ENCODE assay signal across 21 cellular contexts in the genomic region with DNA sequence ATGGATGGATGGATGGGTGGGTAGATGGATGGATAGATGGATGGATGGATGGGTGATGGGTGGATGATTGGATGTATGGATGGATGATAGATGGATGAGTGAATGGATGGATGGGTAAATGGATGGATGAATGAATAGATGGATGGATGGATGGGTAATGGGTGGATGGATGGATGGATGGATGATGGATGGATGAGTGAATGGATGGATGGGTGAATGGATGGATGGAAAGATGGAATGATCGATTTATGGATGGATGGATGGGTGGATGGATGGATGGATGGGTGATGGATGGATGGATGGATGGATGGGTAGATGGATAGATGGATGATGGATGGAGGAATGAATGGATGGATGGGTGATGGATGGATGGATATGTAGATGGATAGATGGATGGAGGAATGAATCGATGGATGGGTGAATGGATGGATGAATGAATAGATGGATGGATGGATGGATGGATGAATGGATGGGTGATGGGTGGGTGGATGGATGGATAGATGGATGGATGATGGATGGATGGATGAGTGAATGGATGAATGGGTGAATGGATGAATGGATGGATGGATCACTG.
DNase-seq lines count a peak whose midpoint lies in the region; ATAC-seq, FAIRE-seq and TF ChIP-seq lines count a peak whose summit lies in the region.
"Had no signal": no experiment of that assay in that cellular context is flagged by ENCODE, and none has a peak within 500 bp of the region (broad histone marks: within the 10 kb centered on the region; RNA-seq: fewer than 3 reads in every experiment).

No MANE protein-coding gene starts in this region.

- H3K27me3 ChIP-seq in BLaER1 (0 out of 2 replicates have a peak, but pooled peaks cover 3% of the 10 kb centered on the region), endothelial cell of umbilical vein (ENCODE audit: control insufficient read depth in 2 of 2, insufficient read depth in 2 of 2, low read length in 2 of 2) (no peaks in the 10 kb centered on the region)

- H3K79me2 ChIP-seq in endothelial cell of umbilical vein (ENCODE audit: control insufficient read depth, insufficient read depth, low read length) = no peaks in the 10 kb centered on the region

- H3K27ac ChIP-seq in BLaER1 (no peak overlapping the region), HEK293 (ENCODE audit: extremely low read depth, low read depth, low read length) (no peak overlapping the region), endothelial cell of umbilical vein (ENCODE audit: insufficient read depth, low read depth, low read length) (no peak overlapping the region)
- H3K27ac ChIP-seq: GM23248, HL-60 had no signal

- H3K9ac ChIP-seq in BLaER1 (no peak overlapping the region), endothelial cell of umbilical vein (replicated peaks; ENCODE audit: extremely low read depth, insufficient read depth, low read length) (no peak overlapping the region)
- H3K9ac ChIP-seq: GM23248 had no signal

- H3K36me3 Mint-ChIP-seq in activated T-helper 1 cell treated with anti-CD3 and anti-CD28 coated beads, Interleukin-12 subunit alpha, Interleukin-12 subunit beta, Interleukin-2, Interleukin-4 antibody, amounts not matched to agents 30 ng/mL and 10 ng/mL and 1 ng/mL, durations not matched to agents 14 hours and 24 hours and 36 hours (ENCODE audit: low read depth) = peaks cover under 1% of the 10 kb centered on the region
- peaks cover 2 to 9% of the 10 kb centered on the region in 2 donors for H3K36me3 Mint-ChIP-seq in stimulated activated naive B cell treated with anti-CD40 and anti-IgM and Interleukin-4, amounts not matched to agents 10 μg/mL and 1 μg/mL and 100 μg/mL, for 72 hours
- H3K36me3 Mint-ChIP-seq in stimulated activated effector memory CD8-positive, alpha-beta T cell treated with anti-CD3 and anti-CD28 coated beads, Interleukin-12 subunit alpha, Interleukin-12 subunit beta, amount 100 ng/mL, for 72 hours = no peaks in the 10 kb centered on the region

- no TSS peak for BruUV-seq in endothelial cell of umbilical vein (replicated peaks; lab: Mats Ljungman, UMichigan)

- H3K9me1 ChIP-seq in endothelial cell of umbilical vein (replicated peaks; ENCODE audit: control insufficient read depth, extremely low read depth, insufficient read depth, low read length) = no peaks in the 10 kb centered on the region

- ATAC-seq in omental fat pad (ENCODE audit: low FRiP score) = no peak
- ATAC-seq in stimulated activated naive B cell treated with anti-CD40 and anti-IgM and Interleukin-4, amounts not matched to agents 10 μg/mL and 1 μg/mL and 100 μg/mL, for 72 hours (replicated peaks) = no peak
- ATAC-seq in stimulated activated effector memory CD8-positive, alpha-beta T cell treated with anti-CD3 and anti-CD28 coated beads, Interleukin-12 subunit alpha, Interleukin-12 subunit beta, amount 100 ng/mL, for 72 hours = no peak
- ATAC-seq: HCT116 had no signal

- H3K4me3 ChIP-seq in BLaER1 = no peak overlapping the region
- no peak overlapping the region for H3K4me3 ChIP-seq in HEK293 (ENCODE audit: low read depth, low read length)
- H3K4me3 ChIP-seq in endothelial cell of umbilical vein (replicated peaks in 1 of 3; ENCODE audit: insufficient read depth in 1 of 3, low read depth in 1 of 3, low read length in 3 of 3) = no peak overlapping the region
- H3K4me3 ChIP-seq: GM23248 had no signal

- POLR2A ChIA-PET in HEK293 (lab: Yijun Ruan, JAX) (no interaction called here), endothelial cell of umbilical vein (lab: Charles Lee) (no interaction called here)

- H3K36me3 ChIP-seq in BLaER1 (no peaks in the 10 kb centered on the region), HEK293 (ENCODE audit: control insufficient read depth in 2 of 2, insufficient read depth in 1 of 2, low read length in 2 of 2) (no peaks in the 10 kb centered on the region), endothelial cell of umbilical vein (ENCODE audit: control insufficient read depth in 2 of 2, extremely low read depth in 1 of 2, insufficient read depth in 2 of 2, low read length in 2 of 2) (no peaks in the 10 kb centered on the region)

- H3K4me2 ChIP-seq in BLaER1 = peak overlapping the region; percentile 91
- H3K4me2 ChIP-seq in endothelial cell of umbilical vein (ENCODE audit: insufficient read depth, low read length) = no peak overlapping the region

- dilution Hi-C loops in endothelial cell of umbilical vein (cut with MboI; ENCODE audit: extremely low pct_ligation_motif_present, low sequenced_read_pairs) = no loop called here

- H2AFZ ChIP-seq in endothelial cell of umbilical vein (ENCODE audit: low read depth, low read length) = no peak overlapping the region
- H2AFZ ChIP-seq: GM23248 had no signal

- H3K27ac Mint-ChIP-seq in activated T-helper 1 cell treated with anti-CD3 and anti-CD28 coated beads, Interleukin-12 subunit alpha, Interleukin-12 subunit beta, Interleukin-2, Interleukin-4 antibody, amounts not matched to agents 30 ng/mL and 10 ng/mL and 1 ng/mL, durations not matched to agents 14 hours and 24 hours and 36 hours = peak overlapping the region; percentile 9
- no peak overlapping the region for H3K27ac Mint-ChIP-seq in stimulated activated naive B cell treated with anti-CD40 and anti-IgM and Interleukin-4, amounts not matched to agents 10 μg/mL and 1 μg/mL and 100 μg/mL, for 72 hours
- H3K27ac Mint-ChIP-seq in stimulated activated effector memory CD8-positive, alpha-beta T cell treated with anti-CD3 and anti-CD28 coated beads, Interleukin-12 subunit alpha, Interleukin-12 subunit beta, amount 100 ng/mL, for 72 hours = no peak overlapping the region
- H3K27ac Mint-ChIP-seq: CD4-positive, alpha-beta T cell had no signal

- TF ChIP-seq POLR2A in endothelial cell of umbilical vein (IDR thresholded peaks at IDR 0.05; ENCODE audit: low read depth, low read length) = no peak

- peaks cover 30% of the 10 kb centered on the region for H3K9me3 Mint-ChIP-seq in activated T-helper 1 cell treated with anti-CD3 and anti-CD28 coated beads, Interleukin-12 subunit alpha, Interleukin-12 subunit beta, Interleukin-2, Interleukin-4 antibody, amounts not matched to agents 30 ng/mL and 10 ng/mL and 1 ng/mL, durations not matched to agents 14 hours and 24 hours and 36 hours
- peaks cover 20 to 25% of the 10 kb centered on the region in 2 donors for H3K9me3 Mint-ChIP-seq in stimulated activated naive B cell treated with anti-CD40 and anti-IgM and Interleukin-4, amounts not matched to agents 10 μg/mL and 1 μg/mL and 100 μg/mL, for 72 hours
- H3K9me3 Mint-ChIP-seq in stimulated activated effector memory CD8-positive, alpha-beta T cell treated with anti-CD3 and anti-CD28 coated beads, Interleukin-12 subunit alpha, Interleukin-12 subunit beta, amount 100 ng/mL, for 72 hours = peaks cover 14% of the 10 kb centered on the region

- H3K9me3 ChIP-seq in BLaER1 (peaks cover 23% of the 10 kb centered on the region), HEK293 (ENCODE audit: control insufficient read depth, insufficient read depth, low read depth, low read length) (no peaks in the 10 kb centered on the region), endothelial cell of umbilical vein (replicated peaks; ENCODE audit: control insufficient read depth, insufficient read depth, low read length) (no peaks in the 10 kb centered on the region)

- no peaks in the 10 kb centered on the region for H3K27me3 Mint-ChIP-seq in activated T-helper 1 cell treated with anti-CD3 and anti-CD28 coated beads, Interleukin-12 subunit alpha, Interleukin-12 subunit beta, Interleukin-2, Interleukin-4 antibody, amounts not matched to agents 30 ng/mL and 10 ng/mL and 1 ng/mL, durations not matched to agents 14 hours and 24 hours and 36 hours (ENCODE audit: insufficient read depth)
- peaks cover 16 to 23% of the 10 kb centered on the region in 2 donors for H3K27me3 Mint-ChIP-seq in stimulated activated naive B cell treated with anti-CD40 and anti-IgM and Interleukin-4, amounts not matched to agents 10 μg/mL and 1 μg/mL and 100 μg/mL, for 72 hours

- peak; percentile 43 for FAIRE-seq in endothelial cell of umbilical vein (lab: Jason Lieb, UNC)
- FAIRE-seq: D721Med, G401.6, GM12891, GM19239 had no signal

- H3K4me1 ChIP-seq in BLaER1 (peaks cover 38% of the 10 kb centered on the region), HEK293 (ENCODE audit: control insufficient read depth, insufficient read depth, low read length) (no peaks in the 10 kb centered on the region), endothelial cell of umbilical vein (ENCODE audit: control insufficient read depth, extremely low read depth, insufficient read depth, low read length) (no peaks in the 10 kb centered on the region)
- H3K4me1 ChIP-seq: Caco-2 had no signal

- CTCF ChIA-PET in HEK293 (lab: Yijun Ruan, JAX) (no interaction called here), endothelial cell of umbilical vein (lab: Charles Lee) (no interaction called here)

- H3K4me3 Mint-ChIP-seq in activated T-helper 1 cell treated with anti-CD3 and anti-CD28 coated beads, Interleukin-12 subunit alpha, Interleukin-12 subunit beta, Interleukin-2, Interleukin-4 antibody, amounts not matched to agents 30 ng/mL and 10 ng/mL and 1 ng/mL, durations not matched to agents 14 hours and 24 hours and 36 hours = no peak overlapping the region
- no peak overlapping the region for H3K4me3 Mint-ChIP-seq in stimulated activated naive B cell treated with anti-CD40 and anti-IgM and Interleukin-4, amounts not matched to agents 10 μg/mL and 1 μg/mL and 100 μg/mL, for 72 hours
- H3K4me3 Mint-ChIP-seq in stimulated activated effector memory CD8-positive, alpha-beta T cell treated with anti-CD3 and anti-CD28 coated beads, Interleukin-12 subunit alpha, Interleukin-12 subunit beta, amount 100 ng/mL, for 72 hours = no peak overlapping the region
- H3K4me3 Mint-ChIP-seq: CD4-positive, alpha-beta T cell had no signal

- peaks cover 7% of the 10 kb centered on the region for H4K20me1 ChIP-seq in BLaER1
- no peaks in the 10 kb centered on the region for H4K20me1 ChIP-seq in endothelial cell of umbilical vein (replicated peaks; ENCODE audit: control insufficient read depth, extremely low read depth, insufficient read depth, low read length)

- intact Hi-C loops in activated T-helper 1 cell treated with anti-CD3 and anti-CD28 coated beads, Interleukin-12 subunit alpha, Interleukin-12 subunit beta, Interleukin-2, Interleukin-4 antibody, amounts not matched to agents 30 ng/mL and 10 ng/mL and 1 ng/mL, durations not matched to agents 14 hours and 24 hours and 36 hours (cut with micrococcal nuclease) = no loop called here
- intact Hi-C loops in endothelial cell of umbilical vein (cut with micrococcal nuclease) = no loop called here

- TF ChIP-seq CTCF in HEK293 (tag by site-specific recombination; IDR thresholded peaks at IDR 0.05) (no peak), endothelial cell of umbilical vein (IDR thresholded peaks at IDR 0.05; ENCODE audit: extremely low read depth in 1 of 2, insufficient read depth in 1 of 2, low read depth in 1 of 2, low read length in 2 of 2) (no peak), omental fat pad (IDR thresholded peaks at IDR 0.05) (no peak)

- H3K4me1 Mint-ChIP-seq in activated T-helper 1 cell treated with anti-CD3 and anti-CD28 coated beads, Interleukin-12 subunit alpha, Interleukin-12 subunit beta, Interleukin-2, Interleukin-4 antibody, amounts not matched to agents 30 ng/mL and 10 ng/mL and 1 ng/mL, durations not matched to agents 14 hours and 24 hours and 36 hours (ENCODE audit: low read depth) = no peaks in the 10 kb centered on the region
- H3K4me1 Mint-ChIP-seq in stimulated activated naive B cell treated with anti-CD40 and anti-IgM and Interleukin-4, amounts not matched to agents 10 μg/mL and 1 μg/mL and 100 μg/mL, for 72 hours = no peaks in the 10 kb centered on the region
- H3K4me1 Mint-ChIP-seq in stimulated activated effector memory CD8-positive, alpha-beta T cell treated with anti-CD3 and anti-CD28 coated beads, Interleukin-12 subunit alpha, Interleukin-12 subunit beta, amount 100 ng/mL, for 72 hours = no peaks in the 10 kb centered on the region

- DNase-seq in activated T-helper 1 cell treated with anti-CD3 and anti-CD28 coated beads, Interleukin-12 subunit alpha, Interleukin-12 subunit beta, Interleukin-2, Interleukin-4 antibody, amounts not matched to agents 30 ng/mL and 10 ng/mL and 1 ng/mL, durations not matched to agents 14 hours and 24 hours and 36 hours (ENCODE audit: low spot score) = no peak
- DNase-seq in endothelial cell of umbilical vein (ENCODE audit: low read depth, low spot score) (no peak), omental fat pad (ENCODE audit: low spot score) (no peak), iPS-NIHi11 (ENCODE audit: low spot score) (no peak)
- no peak for DNase-seq in stimulated activated naive B cell treated with anti-CD40 and anti-IgM and Interleukin-4, amounts not matched to agents 10 μg/mL and 1 μg/mL and 100 μg/mL, for 72 hours
- DNase-seq in stimulated activated effector memory CD8-positive, alpha-beta T cell treated with anti-CD3 and anti-CD28 coated beads, Interleukin-12 subunit alpha, Interleukin-12 subunit beta, amount 100 ng/mL, for 72 hours (ENCODE audit: low spot score in 2 of 2) = no peak
- DNase-seq: 8988T, C1 segment of cervical spinal cord, Caco-2, GM23248, H7, KG1 had no signal
